Comparison of ENCODE assay signal across 2 cellular contexts in the genomic region with DNA sequence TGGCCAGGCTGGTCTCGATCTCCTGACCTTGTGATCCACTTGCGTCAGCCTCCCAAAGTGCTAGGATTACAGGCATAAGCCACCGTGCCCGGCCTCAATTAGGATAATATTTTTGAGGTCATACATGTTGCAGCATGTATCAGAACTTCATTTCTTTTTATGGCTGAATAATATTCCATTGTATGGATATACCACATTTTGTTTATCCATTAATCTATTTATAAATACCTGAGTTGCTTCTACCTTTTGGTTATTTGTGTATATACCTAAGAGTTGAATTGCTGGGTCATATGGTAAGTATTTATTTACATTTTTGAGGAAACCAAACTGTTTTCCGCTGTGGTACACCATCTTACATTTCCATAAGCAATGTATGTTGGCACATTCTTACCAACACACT.
TF ChIP-seq lines count a peak whose summit lies in the region.

No MANE protein-coding gene starts in this region.

TF ChIP-seq in SK-N-SH, 30 proteins besides CTCF, POLR2A, EP300 and RAD21 (continued from another document):
- TF ChIP-seq, protein P1, sequence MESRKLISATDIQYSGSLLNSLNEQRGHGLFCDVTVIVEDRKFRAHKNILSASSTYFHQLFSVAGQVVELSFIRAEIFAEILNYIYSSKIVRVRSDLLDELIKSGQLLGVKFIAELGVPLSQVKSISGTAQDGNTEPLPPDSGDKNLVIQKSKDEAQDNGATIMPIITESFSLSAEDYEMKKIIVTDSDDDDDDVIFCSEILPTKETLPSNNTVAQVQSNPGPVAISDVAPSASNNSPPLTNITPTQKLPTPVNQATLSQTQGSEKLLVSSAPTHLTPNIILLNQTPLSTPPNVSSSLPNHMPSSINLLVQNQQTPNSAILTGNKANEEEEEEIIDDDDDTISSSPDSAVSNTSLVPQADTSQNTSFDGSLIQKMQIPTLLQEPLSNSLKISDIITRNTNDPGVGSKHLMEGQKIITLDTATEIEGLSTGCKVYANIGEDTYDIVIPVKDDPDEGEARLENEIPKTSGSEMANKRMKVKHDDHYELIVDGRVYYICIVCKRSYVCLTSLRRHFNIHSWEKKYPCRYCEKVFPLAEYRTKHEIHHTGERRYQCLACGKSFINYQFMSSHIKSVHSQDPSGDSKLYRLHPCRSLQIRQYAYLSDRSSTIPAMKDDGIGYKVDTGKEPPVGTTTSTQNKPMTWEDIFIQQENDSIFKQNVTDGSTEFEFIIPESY (IDR thresholded peaks at IDR 0.05; ENCODE audit: borderline replicate concordance, low read depth) = no peak
- TF ChIP-seq ELF1 (IDR thresholded peaks at IDR 0.05) (no peak), SIN3A (IDR thresholded peaks at IDR 0.05; ENCODE audit: borderline replicate concordance, low read depth, low read length) (no peak), MEF2A (IDR thresholded peaks at IDR 0.05; ENCODE audit: borderline replicate concordance, low read depth) (no peak)
- TF ChIP-seq, protein P2, sequence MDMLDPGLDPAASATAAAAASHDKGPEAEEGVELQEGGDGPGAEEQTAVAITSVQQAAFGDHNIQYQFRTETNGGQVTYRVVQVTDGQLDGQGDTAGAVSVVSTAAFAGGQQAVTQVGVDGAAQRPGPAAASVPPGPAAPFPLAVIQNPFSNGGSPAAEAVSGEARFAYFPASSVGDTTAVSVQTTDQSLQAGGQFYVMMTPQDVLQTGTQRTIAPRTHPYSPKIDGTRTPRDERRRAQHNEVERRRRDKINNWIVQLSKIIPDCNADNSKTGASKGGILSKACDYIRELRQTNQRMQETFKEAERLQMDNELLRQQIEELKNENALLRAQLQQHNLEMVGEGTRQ (IDR thresholded peaks at IDR 0.05; ENCODE audit: borderline replicate concordance, low read depth, low read length) = no peak
TF ChIP-seq in SK-N-SH: peak in this region for 0.

TF ChIP-seq in A549, 52 proteins besides CTCF, POLR2A, EP300 and RAD21 (continued from another document):
- TF ChIP-seq, protein P3, sequence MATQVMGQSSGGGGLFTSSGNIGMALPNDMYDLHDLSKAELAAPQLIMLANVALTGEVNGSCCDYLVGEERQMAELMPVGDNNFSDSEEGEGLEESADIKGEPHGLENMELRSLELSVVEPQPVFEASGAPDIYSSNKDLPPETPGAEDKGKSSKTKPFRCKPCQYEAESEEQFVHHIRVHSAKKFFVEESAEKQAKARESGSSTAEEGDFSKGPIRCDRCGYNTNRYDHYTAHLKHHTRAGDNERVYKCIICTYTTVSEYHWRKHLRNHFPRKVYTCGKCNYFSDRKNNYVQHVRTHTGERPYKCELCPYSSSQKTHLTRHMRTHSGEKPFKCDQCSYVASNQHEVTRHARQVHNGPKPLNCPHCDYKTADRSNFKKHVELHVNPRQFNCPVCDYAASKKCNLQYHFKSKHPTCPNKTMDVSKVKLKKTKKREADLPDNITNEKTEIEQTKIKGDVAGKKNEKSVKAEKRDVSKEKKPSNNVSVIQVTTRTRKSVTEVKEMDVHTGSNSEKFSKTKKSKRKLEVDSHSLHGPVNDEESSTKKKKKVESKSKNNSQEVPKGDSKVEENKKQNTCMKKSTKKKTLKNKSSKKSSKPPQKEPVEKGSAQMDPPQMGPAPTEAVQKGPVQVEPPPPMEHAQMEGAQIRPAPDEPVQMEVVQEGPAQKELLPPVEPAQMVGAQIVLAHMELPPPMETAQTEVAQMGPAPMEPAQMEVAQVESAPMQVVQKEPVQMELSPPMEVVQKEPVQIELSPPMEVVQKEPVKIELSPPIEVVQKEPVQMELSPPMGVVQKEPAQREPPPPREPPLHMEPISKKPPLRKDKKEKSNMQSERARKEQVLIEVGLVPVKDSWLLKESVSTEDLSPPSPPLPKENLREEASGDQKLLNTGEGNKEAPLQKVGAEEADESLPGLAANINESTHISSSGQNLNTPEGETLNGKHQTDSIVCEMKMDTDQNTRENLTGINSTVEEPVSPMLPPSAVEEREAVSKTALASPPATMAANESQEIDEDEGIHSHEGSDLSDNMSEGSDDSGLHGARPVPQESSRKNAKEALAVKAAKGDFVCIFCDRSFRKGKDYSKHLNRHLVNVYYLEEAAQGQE (IDR thresholded peaks at IDR 0.05) = no peak
- TF ChIP-seq CBX8 (IDR thresholded peaks at IDR 0.05) = no peak
